In genomic region chr3:25428950-25429349, GRCh38 we compare ENCODE assay signal across 13 cellular contexts. TPM values are rescaled to one million over a fixed set of nuclear protein-coding genes. Genes with fewer than 3 reads are reported as not detected.
DNase-seq lines count a peak whose midpoint lies in the region; ATAC-seq and TF ChIP-seq lines count a peak whose summit lies in the region.
"Had no signal": no experiment of that assay in that cellular context is flagged by ENCODE, and none has a peak within 500 bp of the region (broad histone marks: within the 10 kb centered on the region; RNA-seq: fewer than 3 reads in every experiment).

No MANE protein-coding gene starts in this region.

- CTCF ChIA-PET in AG04450 (lab: Charles Lee) = no interaction called here

- no peaks in the 10 kb centered on the region for H3K36me3 ChIP-seq in adrenal gland (replicated peaks in 1 of 2)
- no peaks in the 10 kb centered on the region for H3K36me3 ChIP-seq in rectal smooth muscle tissue (ENCODE audit: control insufficient read depth, insufficient read depth, low read length)
- H3K36me3 ChIP-seq: BLaER1 had no signal

- H3K4me1 ChIP-seq in adrenal gland (replicated peaks in 1 of 2) (peaks cover 0 to 6% of the 10 kb centered on the region in 2 donors), rectal smooth muscle tissue (ENCODE audit: control insufficient read depth, insufficient read depth, low read length) (peaks cover 20% of the 10 kb centered on the region)
- H3K4me1 ChIP-seq: BLaER1 had no signal

- peaks cover 2% of the 10 kb centered on the region for H3K4me1 Mint-ChIP-seq in activated T-cell treated with anti-CD3 and anti-CD28 coated beads, Interleukin-2, amount 50 U/mL, for 4 hours (ENCODE audit: low read depth)

- no peak overlapping the region for H3K4me3 Mint-ChIP-seq in activated T-cell treated with anti-CD3 and anti-CD28 coated beads, Interleukin-2, amount 50 U/mL, for 4 hours

- no peaks in the 10 kb centered on the region for H3K36me3 Mint-ChIP-seq in activated T-cell treated with anti-CD3 and anti-CD28 coated beads, Interleukin-2, amount 50 U/mL, for 4 hours (ENCODE audit: insufficient read depth)

- intact Hi-C loops in adrenal gland (cut with DNase I) = no loop called here

- H3K9ac ChIP-seq in rectal smooth muscle tissue (ENCODE audit: low read length) = no peak overlapping the region
- H3K9ac ChIP-seq: BLaER1 had no signal

- TF ChIP-seq CTCF in AG04450 (IDR thresholded peaks at IDR 0.05; ENCODE audit: low read depth, low read length) (no peak), adrenal gland (IDR thresholded peaks at IDR 0.05) (no peak)

- DNase-seq in AG04450 (ENCODE audit: low read depth, low spot score) = no peak
- no peak for DNase-seq in adrenal gland
- DNase-seq in activated T-cell treated with anti-CD3 and anti-CD28 coated beads, Interleukin-2, amount 50 U/mL, for 4 hours = no peak
- DNase-seq: activated CD8-positive, alpha-beta memory T cell treated with anti-CD3 and anti-CD28 coated beads, Interleukin-2, amount 50 U/mL, for 4 hours; cerebellar nuclear complex; NCI-H187; T-helper 9 cell had no signal

- TF ChIP-seq POLR2A in adrenal gland (IDR thresholded peaks at IDR 0.05) = no peak

- peak overlapping the region; percentile 62 for H3K4me3 ChIP-seq in AG04450 (ENCODE audit: low read depth, low read length)
- peak overlapping the region in 2 of 4 donors; percentile 37 to 71 for H3K4me3 ChIP-seq in adrenal gland
- H3K4me3 ChIP-seq in iPS-18c (ENCODE audit: insufficient read depth, low read depth, low read length) = peak overlapping the region; percentile 54; the same call in 1 of the 2 replicates
- peak overlapping the region; percentile 79 for H3K4me3 ChIP-seq in rectal smooth muscle tissue (ENCODE audit: low read length)
- H3K4me3 ChIP-seq: BLaER1 had no signal

- ATAC-seq in GM18858 (IDR thresholded peaks at IDR 0.05; ENCODE audit: unreplicated experiment) (no peak), GM21786 (IDR thresholded peaks at IDR 0.05; ENCODE audit: unreplicated experiment) (no peak), HG03521 (IDR thresholded peaks at IDR 0.05; ENCODE audit: unreplicated experiment) (no peak)
- ATAC-seq in activated T-cell treated with anti-CD3 and anti-CD28 coated beads, Interleukin-2, amount 50 U/mL, for 4 hours = no peak

- POLR2A ChIA-PET in AG04450 (lab: Yijun Ruan, JAX) = no interaction called here

- H3K27ac ChIP-seq in AG04450 (ENCODE audit: low read depth, low read length) (no peak overlapping the region), adrenal gland (peak overlapping the region in 4 of 5 donors; percentile 65 to 92 (median 80)), rectal smooth muscle tissue (ENCODE audit: low read depth, low read length) (peak overlapping the region; percentile 86)
- H3K27ac ChIP-seq: BLaER1 had no signal

- H3K9me3 ChIP-seq in AG04450 (ENCODE audit: control insufficient read depth, insufficient read depth, low read length) (no peaks in the 10 kb centered on the region), adrenal gland (replicated peaks in 1 of 3) (no peaks in the 10 kb centered on the region), iPS-18c (ENCODE audit: control insufficient read depth, insufficient read depth, low read length) (no peaks in the 10 kb centered on the region)

- no peaks in the 10 kb centered on the region for H3K9me3 Mint-ChIP-seq in activated T-cell treated with anti-CD3 and anti-CD28 coated beads, Interleukin-2, amount 50 U/mL, for 4 hours

- 9 to 20% (median 13%) methylated on average over 2 of the region's 2 CpGs for WGBS in adrenal gland, 4 donors

- peaks cover 50% of the 10 kb centered on the region for H3K27me3 Mint-ChIP-seq in activated T-cell treated with anti-CD3 and anti-CD28 coated beads, Interleukin-2, amount 50 U/mL, for 4 hours (ENCODE audit: low read depth)

- peaks cover 9% of the 10 kb centered on the region for H3K27me3 ChIP-seq in AG04450 (ENCODE audit: control insufficient read depth, insufficient read depth, low read length)
- no peaks in the 10 kb centered on the region for H3K27me3 ChIP-seq in adrenal gland
- H3K27me3 ChIP-seq in rectal smooth muscle tissue (ENCODE audit: control insufficient read depth, insufficient read depth, low read length) = no peaks in the 10 kb centered on the region

RNA-seq across cellular contexts. Expression of gene RARB, which starts 0.9 kb away (rescaled TPM):
- 0.46 and 0.51 TPM in 2 replicates for polyA plus RNA-seq in AG04450 (2011; rRNA removed)
- 0.91 and 1.6 TPM in 2 replicates for polyA minus RNA-seq in AG04450 (2011; rRNA and poly(A)+ RNA removed)
- total RNA-seq in adrenal gland = 10 to 100 TPM in 5 of 8 donors, 1 to 10 TPM in 3; 4.3 to 23.3 (median 11.0) TPM
- polyA plus RNA-seq in adrenal gland = 1 to 10 TPM; 1.7 to 8.1 (median 7.7) TPM
- under 1 TPM in 1 of 3 donors, not detected in 2; 0.18 TPM for total RNA-seq in activated T-cell treated with anti-CD3 and anti-CD28 coated beads, Interleukin-2, amount 50 U/mL, for 4 hours

Comparison
In these comparisons a context has a peak if more than half of its experiments do, and no peak if none do; other contexts are left out.
1. RNA of gene RARB, which starts 0.9 kb away (total RNA-seq): 4.3 to 23.3 TPM in adrenal gland; 0.18 TPM in activated T-cell treated with anti-CD3 and anti-CD28 coated beads, Interleukin-2, amount 50 U/mL, for 4 hours; every median in the first group is over 4 times any median in the second.